ENCODE assay signal across 22 cellular contexts in genomic region chrX:152899874-152900719, GRCh38.
"Had no signal": no experiment of that assay in that cellular context is flagged by ENCODE, and none has a peak within 500 bp of the region (broad histone marks: within the 10 kb centered on the region; RNA-seq: fewer than 3 reads in every experiment).

No MANE protein-coding gene starts in this region.

- FAIRE-seq: endometrium, frontal cortex had no signal

- H3K27ac ChIP-seq: hepatocyte, left ventricle myocardium inferior, sigmoid colon, VCaP had no signal

- H3K4me1 ChIP-seq: sigmoid colon had no signal

- H3K36me3 ChIP-seq: left ventricle myocardium inferior, sigmoid colon had no signal

- DNase-seq: activated CD4-positive, alpha-beta T cell treated with anti-CD3 and anti-CD28 coated beads, Interleukin-2, amount 10 ng/mL, durations not matched to agents 24 days and 14 days; activated CD8-positive, alpha-beta memory T cell treated with anti-CD3 and anti-CD28 coated beads, Interleukin-2, amount 10 ng/mL, durations not matched to agents 7 days and 5 days; activated CD8-positive, alpha-beta T cell treated with anti-CD3 and anti-CD28 coated beads for 36 hours; activated gamma-delta T cell; anterior cingulate cortex; cortex of kidney; glutamatergic neuron; immature natural killer cell; left ventricle myocardium inferior; occipital lobe; sigmoid colon; stimulated activated CD4-positive, alpha-beta T cell treated with anti-CD3 and anti-CD28 coated beads, Interleukin-2, amount 100 ng/mL, for 48 hours; stimulated activated CD8-positive, alpha-beta memory T cell treated with anti-CD3 and anti-CD28 coated beads, Interleukin-4, amount 100 ng/mL, for 48 hours; stimulated activated naive B cell treated with anti-CD40 and anti-IgM and Interleukin-4, amounts not matched to agents 10 μg/mL and 1 μg/mL and 100 μg/mL, for 72 hours; T-cell had no signal

- H2AFZ ChIP-seq: hepatocyte had no signal

- ATAC-seq: activated CD4-positive, CD25-positive, alpha-beta regulatory T cell treated with anti-CD3 and anti-CD28 coated beads, Interleukin-2, amount 50 U/mL, for 24 hours; activated CD8-positive, alpha-beta memory T cell treated with anti-CD3 and anti-CD28 coated beads, Interleukin-2, amount 10 ng/mL, durations not matched to agents 7 days and 5 days; esophagus mucosa; stimulated activated naive B cell treated with anti-CD40 and anti-IgM and Interleukin-4, amounts not matched to agents 10 μg/mL and 1 μg/mL and 100 μg/mL, for 72 hours; T-cell had no signal

- H3K9me3 ChIP-seq: left ventricle myocardium inferior, sigmoid colon had no signal

- H3K4me2 ChIP-seq: smooth muscle cell had no signal

- H3K27me3 ChIP-seq: hepatocyte had no signal

- H3K79me2 ChIP-seq: hepatocyte had no signal

- H3K4me3 ChIP-seq: hepatocyte, left ventricle myocardium inferior, sigmoid colon, smooth muscle cell had no signal
